Comparison of ENCODE assay signal across 16 cellular contexts in the genomic region with DNA sequence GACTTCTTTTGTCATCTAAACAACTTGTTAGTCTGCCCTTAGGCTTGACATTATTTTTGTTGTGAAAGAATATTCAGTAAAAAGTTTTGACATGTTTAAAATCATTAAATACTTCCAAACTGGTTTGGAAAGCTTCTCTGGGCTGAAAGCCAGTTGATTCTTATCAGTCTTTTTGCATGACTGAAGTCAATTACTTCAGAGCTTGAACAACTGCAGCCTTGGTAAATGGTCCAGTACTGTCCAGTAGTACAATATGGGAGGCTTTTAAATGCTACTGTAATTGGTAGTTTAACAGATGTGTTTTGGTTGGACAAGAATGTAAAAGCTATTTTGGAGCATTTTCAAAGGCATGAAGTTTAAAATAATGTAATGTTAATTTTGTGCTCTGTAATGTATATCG.
DNase-seq lines count a peak whose midpoint lies in the region; ATAC-seq and TF ChIP-seq lines count a peak whose summit lies in the region.
"Had no signal": no experiment of that assay in that cellular context is flagged by ENCODE, and none has a peak within 500 bp of the region (broad histone marks: within the 10 kb centered on the region; RNA-seq: fewer than 3 reads in every experiment).

No MANE protein-coding gene starts in this region.

- no peaks in the 10 kb centered on the region for H3K9me3 ChIP-seq in RWPE2 (ENCODE audit: severe bottlenecking)
- H3K9me3 ChIP-seq in parathyroid adenoma (ENCODE audit: control insufficient read depth, low read length): no peaks in the 10 kb centered on the region
- H3K9me3 ChIP-seq: right lobe of liver, testis had no signal

- no peaks in the 10 kb centered on the region for H3K36me3 ChIP-seq in RWPE2 (ENCODE audit: low read depth)
- H3K36me3 ChIP-seq in parathyroid adenoma (ENCODE audit: control insufficient read depth, insufficient read depth, low read length): no peaks in the 10 kb centered on the region
- H3K36me3 ChIP-seq: right lobe of liver had no signal

- H3K79me2 ChIP-seq in parathyroid adenoma: no peaks in the 10 kb centered on the region

- no peaks in the 10 kb centered on the region for H3K27me3 ChIP-seq in RWPE2 (ENCODE audit: insufficient read depth, poor library complexity, severe bottlenecking)
- H3K27me3 ChIP-seq in parathyroid adenoma (ENCODE audit: control insufficient read depth, insufficient read depth, low read length): no peaks in the 10 kb centered on the region
- H3K27me3 ChIP-seq: right lobe of liver, testis had no signal

- no peak overlapping the region for H2AFZ ChIP-seq in parathyroid adenoma

- in situ Hi-C loops in G401 (cut with HindIII; ENCODE audit: low sequenced_read_pairs): no loop called here

- TF ChIP-seq CTCF in RWPE2 (IDR thresholded peaks at IDR 0.05; ENCODE audit: poor library complexity, severe bottlenecking) (no peak), parathyroid adenoma (IDR thresholded peaks at IDR 0.05) (no peak)

- no peak overlapping the region for H3K9ac ChIP-seq in parathyroid adenoma

- peak; percentile 72 for ATAC-seq in RWPE2 (ENCODE audit: low read depth)

- peak overlapping the region; percentile 57 for H3K4me2 ChIP-seq in parathyroid adenoma (ENCODE audit: low read length)

- H3K27ac ChIP-seq in RWPE2 (ENCODE audit: poor library complexity, severe bottlenecking) (no peak overlapping the region), parathyroid adenoma (no peak overlapping the region)
- H3K27ac ChIP-seq: right lobe of liver, testis had no signal

- DNase-seq in NCI-H146 (lab: John Stamatoyannopoulos, UW) (peak; percentile 14), NCI-H146 treated with DMSO at 0.1 percent for 48 hours (lab: John Stamatoyannopoulos, UW; ENCODE audit: unreplicated experiment) (no peak), RWPE2 (ENCODE audit: low spot score) (no peak), fibroblast of gingiva (ENCODE audit: low read depth) (peak; percentile 44), NCI-H2081 treated with DMSO at 0.1 percent for 48 hours (lab: John Stamatoyannopoulos, UW) (no peak), G401 (ENCODE audit: low spot score) (no peak)
- DNase-seq in stimulated activated naive CD4-positive, alpha-beta T cell treated with Interleukin-2 at 50 U/mL for 16 hours (lab: John Stamatoyannopoulos, UW): no peak
- DNase-seq: 8988T; activated CD4-positive, alpha-beta T cell treated with anti-CD3 and anti-CD28 coated beads, Interleukin-2, amount 10 ng/mL, durations not matched to agents 24 days and 14 days; activated effector memory CD4-positive, alpha-beta T cell treated with anti-CD3 and anti-CD28 coated beads, Interleukin-2, amount 50 U/mL, for 16 hours; head of caudate nucleus; midbrain; right lobe of liver; SW 1271; testis had no signal

- H3K4me1 ChIP-seq in RWPE2 (ENCODE audit: insufficient read depth, poor library complexity, severe bottlenecking) (peaks cover 10% of the 10 kb centered on the region), parathyroid adenoma (peaks cover 23% of the 10 kb centered on the region)
- H3K4me1 ChIP-seq: right lobe of liver, testis had no signal

- H3K4me3 ChIP-seq in RWPE2 (ENCODE audit: severe bottlenecking) (no peak overlapping the region), parathyroid adenoma (ENCODE audit: low read depth, low read length) (peak overlapping the region; percentile 24)
- H3K4me3 ChIP-seq: right lobe of liver, testis had no signal

Comparison
In these comparisons a context has a peak if more than half of its experiments do, and no peak if none do; other contexts are left out.
1. DNase-seq: peak in NCI-H146 (single experiment) and fibroblast of gingiva (single experiment); none in NCI-H146 treated with DMSO at 0.1 percent for 48 hours (single experiment), RWPE2 (single experiment), stimulated activated naive CD4-positive, alpha-beta T cell treated with Interleukin-2 at 50 U/mL for 16 hours (single experiment), NCI-H2081 treated with DMSO at 0.1 percent for 48 hours (single experiment) and G401 (single experiment).